ENCODE assay signal across 8 cellular contexts in genomic region chr13:103883152-103883551, GRCh38.
DNase-seq lines count a peak whose midpoint lies in the region; ATAC-seq and TF ChIP-seq lines count a peak whose summit lies in the region.

No MANE protein-coding gene starts in this region.

- peak; percentile 88 for DNase-seq in Daoy (ENCODE audit: low read depth)
- peak; percentile 68 for DNase-seq in NCI-H1417 treated with DMSO at 0.1 percent for 48 hours (lab: John Stamatoyannopoulos, UW)
- DNase-seq in UCSD-AML1 (lab: John Stamatoyannopoulos, UW; ENCODE audit: unreplicated experiment), result peak; percentile 9
- DNase-seq in Right ventricle myocardium inferior (ENCODE audit: missing footprints), result peak; percentile 87
- DNase-seq in ovary, result peak in 4 of 5 donors; percentile 22 to 53 (median 36)
- no peak for DNase-seq in vagina (ENCODE audit: extremely low spot score in 2 of 2)
- no peak for DNase-seq in activated naive CD4-positive, alpha-beta T cell treated with anti-CD3 and anti-CD28 coated beads, Interleukin-2, amount 50 U/mL, for 16 hours

- H3K9me3 ChIP-seq in ovary (no peaks in the 10 kb centered on the region), vagina (no peaks in the 10 kb centered on the region)

- H3K4me1 ChIP-seq in ovary (ENCODE audit: insufficient read depth) (no peaks in the 10 kb centered on the region), vagina (peaks cover 6% of the 10 kb centered on the region)

- TF ChIP-seq POLR2A in ovary (IDR thresholded peaks at IDR 0.05), result no peak
- TF ChIP-seq POLR2A in vagina (IDR thresholded peaks at IDR 0.05), result no peak

- H3K36me3 ChIP-seq in ovary, result no peaks in the 10 kb centered on the region
- H3K36me3 ChIP-seq in vagina, result no peaks in the 10 kb centered on the region

- intact Hi-C loops in Right ventricle myocardium inferior (cut with DNase I) (no loop called here), ovary (cut with DNase I) (no loop called here), vagina (cut with DNase I) (no loop called here)

- H3K27me3 ChIP-seq in ovary, result no peaks in the 10 kb centered on the region
- H3K27me3 ChIP-seq in vagina, result no peaks in the 10 kb centered on the region

- H3K27ac ChIP-seq in ovary (no peak overlapping the region), vagina (no peak overlapping the region)

- peak; percentile 93 for ATAC-seq in Right ventricle myocardium inferior
- no peak for ATAC-seq in HG02798 (IDR thresholded peaks at IDR 0.05; ENCODE audit: poor library complexity, unreplicated experiment)

- 2% methylated on average over 8 of the region's 8 CpGs for WGBS in ovary, 3 donors

- TF ChIP-seq EP300 in ovary (IDR thresholded peaks at IDR 0.05), result no peak

- H3K4me3 ChIP-seq in ovary (no peak overlapping the region), vagina (no peak overlapping the region)

- TF ChIP-seq CTCF in ovary (IDR thresholded peaks at IDR 0.05) (no peak), vagina (IDR thresholded peaks at IDR 0.05) (no peak)

Comparison
In these comparisons a context has a peak if more than half of its experiments do, and no peak if none do; other contexts are left out.
1. DNase-seq: peak in Daoy (single experiment), NCI-H1417 treated with DMSO at 0.1 percent for 48 hours (single experiment), UCSD-AML1 (single experiment), Right ventricle myocardium inferior (single experiment) and ovary (4 of 5); none in vagina (0 of 2) and activated naive CD4-positive, alpha-beta T cell treated with anti-CD3 and anti-CD28 coated beads, Interleukin-2, amount 50 U/mL, for 16 hours (single experiment).